In the genomic region with DNA sequence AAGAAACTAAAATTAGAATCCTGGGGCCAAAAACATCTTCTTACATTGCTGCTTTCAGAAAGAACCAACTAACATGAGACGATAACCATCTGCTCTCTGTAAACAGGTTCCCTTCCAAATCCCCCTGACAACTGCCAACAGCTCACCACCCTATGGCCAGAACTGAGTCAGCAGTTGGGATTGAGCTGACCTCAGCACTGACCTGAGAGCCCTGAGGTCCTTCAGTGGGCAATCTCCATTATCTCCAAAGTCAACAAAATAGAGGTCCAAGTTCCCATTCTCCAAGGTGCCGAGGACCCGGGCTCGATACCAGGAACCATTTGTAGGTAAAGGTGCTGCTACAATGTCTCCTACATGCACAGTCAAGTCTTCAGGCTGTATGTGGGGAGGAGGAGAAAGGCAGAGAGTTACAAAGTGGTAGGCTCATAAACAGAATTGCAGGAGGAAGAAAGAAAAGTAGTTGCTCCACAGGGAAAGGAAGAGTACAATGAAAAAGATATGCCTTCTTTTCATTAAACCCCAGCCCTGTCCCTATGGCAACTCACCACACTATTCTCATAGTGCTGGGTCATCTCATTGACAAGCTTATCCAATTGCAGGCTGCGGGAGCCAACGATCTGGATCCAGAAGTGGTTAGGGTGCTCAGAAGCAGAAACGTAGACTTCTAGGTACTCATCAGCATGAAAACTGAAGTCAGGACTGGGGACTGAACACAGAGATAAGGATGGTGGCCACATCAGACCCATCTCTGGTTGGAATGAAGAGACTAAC, we compare ENCODE assay signal across 17 cellular contexts. TPM values are rescaled to one million over a fixed set of nuclear protein-coding genes. Genes with fewer than 3 reads are reported as not detected.
A peak's percentile ranks its signal among the peaks of the same experiment; 100 is the strongest.
DNase-seq lines count a peak whose midpoint lies in the region; ATAC-seq and TF ChIP-seq lines count a peak whose summit lies in the region.
"Had no signal": no experiment of that assay in that cellular context is flagged by ENCODE, and none has a peak within 500 bp of the region (broad histone marks: within the 10 kb centered on the region; RNA-seq: fewer than 3 reads in every experiment).

No MANE protein-coding gene starts in this region.

- H3K27ac Mint-ChIP-seq in activated T-helper 2 cell treated with anti-CD3 and anti-CD28 coated beads, Interferon-gamma antibody, Interleukin-2, Interleukin-4, amounts not matched to agents 10 μg/mL and 5 μg/mL and 100 μg/mL, durations not matched to agents 14 hours and 24 hours and 36 hours, result no peak overlapping the region

- no peaks in the 10 kb centered on the region for H3K4me1 Mint-ChIP-seq in activated T-helper 2 cell treated with anti-CD3 and anti-CD28 coated beads, Interferon-gamma antibody, Interleukin-2, Interleukin-4, amounts not matched to agents 10 μg/mL and 5 μg/mL and 100 μg/mL, durations not matched to agents 14 hours and 24 hours and 36 hours (ENCODE audit: low read depth)
- H3K4me1 Mint-ChIP-seq: CD4-positive, alpha-beta memory T cell had no signal

- no peaks in the 10 kb centered on the region for H3K9me3 Mint-ChIP-seq in activated T-helper 2 cell treated with anti-CD3 and anti-CD28 coated beads, Interferon-gamma antibody, Interleukin-2, Interleukin-4, amounts not matched to agents 10 μg/mL and 5 μg/mL and 100 μg/mL, durations not matched to agents 14 hours and 24 hours and 36 hours
- H3K9me3 Mint-ChIP-seq: CD4-positive, alpha-beta memory T cell had no signal

- H3K27ac ChIP-seq in C4-2B, result peak overlapping the region; percentile 49
- H3K27ac ChIP-seq: RWPE1 had no signal

- peak; percentile 54 for DNase-seq in left lobe of liver (ENCODE audit: low spot score)
- DNase-seq in activated T-helper 2 cell treated with anti-CD3 and anti-CD28 coated beads, Interferon-gamma antibody, Interleukin-2, Interleukin-4, amounts not matched to agents 10 μg/mL and 5 μg/mL and 100 μg/mL, durations not matched to agents 14 hours and 24 hours and 36 hours (ENCODE audit: low spot score), result no peak
- DNase-seq in NCI-H748 (lab: John Stamatoyannopoulos, UW; ENCODE audit: unreplicated experiment), result no peak
- DNase-seq: 8988T; BE2C; Calu3; CD4-positive, alpha-beta memory T cell; DMS53; KG1; NCI-H1436; NCI-H2029 treated with DMSO at 0.1 percent for 48 hours; NCI-H774; PC-3 had no signal

- no peaks in the 10 kb centered on the region for H3K27me3 Mint-ChIP-seq in activated T-helper 2 cell treated with anti-CD3 and anti-CD28 coated beads, Interferon-gamma antibody, Interleukin-2, Interleukin-4, amounts not matched to agents 10 μg/mL and 5 μg/mL and 100 μg/mL, durations not matched to agents 14 hours and 24 hours and 36 hours (ENCODE audit: low read depth)
- H3K27me3 Mint-ChIP-seq: CD4-positive, alpha-beta memory T cell had no signal

- H3K36me3 Mint-ChIP-seq in activated T-helper 2 cell treated with anti-CD3 and anti-CD28 coated beads, Interferon-gamma antibody, Interleukin-2, Interleukin-4, amounts not matched to agents 10 μg/mL and 5 μg/mL and 100 μg/mL, durations not matched to agents 14 hours and 24 hours and 36 hours (ENCODE audit: low read depth), result peaks cover 31% of the 10 kb centered on the region

- peak; percentile 82 for ATAC-seq in left lobe of liver
- ATAC-seq: PC-3 had no signal

- no peak for TF ChIP-seq CTCF in C4-2B (conservative IDR thresholded peaks at IDR 0.05)

- intact Hi-C loops in activated T-helper 2 cell treated with anti-CD3 and anti-CD28 coated beads, Interferon-gamma antibody, Interleukin-2, Interleukin-4, amounts not matched to agents 10 μg/mL and 5 μg/mL and 100 μg/mL, durations not matched to agents 14 hours and 24 hours and 36 hours (cut with micrococcal nuclease), result no loop called here

- H3K4me3 Mint-ChIP-seq in activated T-helper 2 cell treated with anti-CD3 and anti-CD28 coated beads, Interferon-gamma antibody, Interleukin-2, Interleukin-4, amounts not matched to agents 10 μg/mL and 5 μg/mL and 100 μg/mL, durations not matched to agents 14 hours and 24 hours and 36 hours (ENCODE audit: low read depth), result no peak overlapping the region
- H3K4me3 Mint-ChIP-seq: CD4-positive, alpha-beta memory T cell had no signal

RNA-seq across cellular contexts. Expression of gene MRPL9, which starts 12.8 kb away (rescaled TPM):
- total RNA-seq in left lobe of liver, result 26.3 TPM
- total RNA-seq in activated T-helper 2 cell treated with anti-CD3 and anti-CD28 coated beads, Interferon-gamma antibody, Interleukin-2, Interleukin-4, amounts not matched to agents 10 μg/mL and 5 μg/mL and 100 μg/mL, durations not matched to agents 14 hours and 24 hours and 36 hours, result 141 and 159 TPM in 2 replicates

RNA-seq across cellular contexts. Expression of gene TDRKH, which starts 14.2 kb away (rescaled TPM):
- 2.2 TPM for total RNA-seq in left lobe of liver
- total RNA-seq in activated T-helper 2 cell treated with anti-CD3 and anti-CD28 coated beads, Interferon-gamma antibody, Interleukin-2, Interleukin-4, amounts not matched to agents 10 μg/mL and 5 μg/mL and 100 μg/mL, durations not matched to agents 14 hours and 24 hours and 36 hours, result 18.2 and 18.4 TPM in 2 replicates

RNA-seq across cellular contexts. Expression of gene LINGO4, which starts 29.1 kb away (rescaled TPM):
- total RNA-seq in left lobe of liver, result 0.15 TPM
- total RNA-seq in activated T-helper 2 cell treated with anti-CD3 and anti-CD28 coated beads, Interferon-gamma antibody, Interleukin-2, Interleukin-4, amounts not matched to agents 10 μg/mL and 5 μg/mL and 100 μg/mL, durations not matched to agents 14 hours and 24 hours and 36 hours, result not detected in 2 replicates
- total RNA-seq: Calu3, H1, NCI-H460, PC-3 had no signal

RNA-seq across cellular contexts. Expression of gene RIIAD1, which starts 54.8 kb away (rescaled TPM):
- total RNA-seq in left lobe of liver, result not detected
- not detected in 2 replicates for total RNA-seq in activated T-helper 2 cell treated with anti-CD3 and anti-CD28 coated beads, Interferon-gamma antibody, Interleukin-2, Interleukin-4, amounts not matched to agents 10 μg/mL and 5 μg/mL and 100 μg/mL, durations not matched to agents 14 hours and 24 hours and 36 hours
- total RNA-seq: Calu3; CD4-positive, alpha-beta memory T cell; H1; NCI-H460; PC-3 had no signal

RNA-seq across cellular contexts. Expression of gene RORC, which starts 55.5 kb away (rescaled TPM):
- total RNA-seq in left lobe of liver, result 32.1 TPM
- 0.94 and 0.99 TPM in 2 replicates for total RNA-seq in activated T-helper 2 cell treated with anti-CD3 and anti-CD28 coated beads, Interferon-gamma antibody, Interleukin-2, Interleukin-4, amounts not matched to agents 10 μg/mL and 5 μg/mL and 100 μg/mL, durations not matched to agents 14 hours and 24 hours and 36 hours
